ENCODE assay signal across 13 cellular contexts in genomic region chr2:235045336-235045972, GRCh38.
DNase-seq lines count a peak whose midpoint lies in the region; ATAC-seq lines count a peak whose summit lies in the region.
"Had no signal": no experiment of that assay in that cellular context is flagged by ENCODE, and none has a peak within 500 bp of the region (broad histone marks: within the 10 kb centered on the region; RNA-seq: fewer than 3 reads in every experiment).

No MANE protein-coding gene starts in this region.

- no peaks in the 10 kb centered on the region for H3K36me3 Mint-ChIP-seq in natural killer cell treated with Interleukin-12 subunit alpha and Interleukin-12 subunit beta and Interleukin-15 and Interleukin-18, amount 100 ng/mL, for 72 hours

- ATAC-seq in GM18861 (IDR thresholded peaks at IDR 0.05; ENCODE audit: unreplicated experiment): peak; percentile 89
- peak; percentile 58 for ATAC-seq in HG02798 (IDR thresholded peaks at IDR 0.05; ENCODE audit: poor library complexity, unreplicated experiment)
- no peak for ATAC-seq in natural killer cell treated with Interleukin-12 subunit alpha and Interleukin-12 subunit beta and Interleukin-15 and Interleukin-18, amount 100 ng/mL, for 72 hours
- no peak for ATAC-seq in HG03159 (IDR thresholded peaks at IDR 0.05; ENCODE audit: unreplicated experiment)

- no peaks in the 10 kb centered on the region for H3K9me3 Mint-ChIP-seq in natural killer cell treated with Interleukin-12 subunit alpha and Interleukin-12 subunit beta and Interleukin-15 and Interleukin-18, amount 100 ng/mL, for 72 hours

- H3K4me1 Mint-ChIP-seq in natural killer cell treated with Interleukin-12 subunit alpha and Interleukin-12 subunit beta and Interleukin-15 and Interleukin-18, amount 100 ng/mL, for 72 hours (ENCODE audit: low read depth in 2 of 2): peaks cover 5 to 13% of the 10 kb centered on the region in 2 donors

- H3K27ac Mint-ChIP-seq in natural killer cell treated with Interleukin-12 subunit alpha and Interleukin-12 subunit beta and Interleukin-15 and Interleukin-18, amount 100 ng/mL, for 72 hours: no peak overlapping the region

- DNase-seq in RPMI8226 (peak; percentile 88), NCI-H146 treated with DMSO at 0.1 percent for 48 hours (lab: John Stamatoyannopoulos, UW; ENCODE audit: unreplicated experiment) (no peak), SW 1271 (lab: John Stamatoyannopoulos, UW) (no peak)
- DNase-seq in natural killer cell treated with Interleukin-12 subunit alpha and Interleukin-12 subunit beta and Interleukin-15 and Interleukin-18, amount 100 ng/mL, for 72 hours (ENCODE audit: low spot score): peak; percentile 40
- no peak for DNase-seq in stimulated activated naive CD4-positive, alpha-beta T cell (lab: John Stamatoyannopoulos, UW)
- DNase-seq: activated CD4-positive, CD25-positive, alpha-beta regulatory T cell treated with anti-CD3 and anti-CD28 coated beads, Interleukin-2, amount 50 U/mL, for 72 hours; GOT3; lower lobe of right lung; NCI-H774; stimulated activated naive CD4-positive, alpha-beta T cell treated with Interleukin-2 at 50 U/mL for 16 hours had no signal

- no peak overlapping the region for H3K4me3 Mint-ChIP-seq in natural killer cell treated with Interleukin-12 subunit alpha and Interleukin-12 subunit beta and Interleukin-15 and Interleukin-18, amount 100 ng/mL, for 72 hours

- peaks cover 0 to 19% of the 10 kb centered on the region in 2 donors for H3K27me3 Mint-ChIP-seq in natural killer cell treated with Interleukin-12 subunit alpha and Interleukin-12 subunit beta and Interleukin-15 and Interleukin-18, amount 100 ng/mL, for 72 hours

Comparison
In these comparisons a context has a peak if more than half of its experiments do, and no peak if none do; other contexts are left out.
1. ATAC-seq: peak in GM18861 (single experiment) and HG02798 (single experiment); none in natural killer cell treated with Interleukin-12 subunit alpha and Interleukin-12 subunit beta and Interleukin-15 and Interleukin-18, amount 100 ng/mL, for 72 hours (0 of 2) and HG03159 (single experiment).
2. DNase-seq: peak in RPMI8226 (single experiment) and natural killer cell treated with Interleukin-12 subunit alpha and Interleukin-12 subunit beta and Interleukin-15 and Interleukin-18, amount 100 ng/mL, for 72 hours (single experiment); none in NCI-H146 treated with DMSO at 0.1 percent for 48 hours (single experiment), SW 1271 (0 of 2) and stimulated activated naive CD4-positive, alpha-beta T cell (0 of 6).